ENCODE assay signal across 11 cellular contexts in the genomic region with DNA sequence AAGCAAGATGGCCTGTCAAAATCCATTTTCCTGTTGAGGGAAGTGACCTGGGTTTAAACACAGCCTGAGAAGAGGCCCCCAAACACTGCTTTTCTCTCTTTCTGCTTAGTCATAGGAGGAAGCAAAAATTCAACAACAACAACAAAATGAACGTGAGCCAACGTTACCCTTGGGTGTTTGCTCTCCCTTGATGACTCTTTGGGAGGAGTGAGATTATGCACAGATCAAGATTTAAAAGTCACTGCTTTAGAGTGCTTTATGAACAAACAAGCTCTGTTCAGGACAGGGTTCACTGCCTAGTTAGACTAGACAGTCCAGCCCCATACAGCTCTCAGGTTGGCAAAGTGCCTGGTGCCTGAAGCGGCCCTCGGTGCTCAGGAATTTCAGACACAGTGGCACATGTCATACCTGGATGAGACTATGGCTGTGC. TPM values are rescaled to one million over a fixed set of nuclear protein-coding genes. Genes with fewer than 3 reads are reported as not detected.
A peak's percentile ranks its signal among the peaks of the same experiment; 100 is the strongest.
DNase-seq lines count a peak whose midpoint lies in the region; ATAC-seq, FAIRE-seq and TF ChIP-seq lines count a peak whose summit lies in the region.
"Had no signal": no experiment of that assay in that cellular context is flagged by ENCODE, and none has a peak within 500 bp of the region (broad histone marks: within the 10 kb centered on the region; RNA-seq: fewer than 3 reads in every experiment).

No MANE protein-coding gene starts in this region.

- H3K4me1 Mint-ChIP-seq in activated T-cell treated with anti-CD3 and anti-CD28 coated beads, Interleukin-2, amount 50 U/mL, for 24 hours (ENCODE audit: low read depth) = peaks cover 8% of the 10 kb centered on the region
- H3K4me1 Mint-ChIP-seq in activated CD8-positive, alpha-beta T cell treated with anti-CD3 and anti-CD28 coated beads for 36 hours (ENCODE audit: low read depth) = peaks cover 10% of the 10 kb centered on the region

- peak overlapping the region; percentile 31 for H3K27ac ChIP-seq in temporal lobe (ENCODE audit: low read depth, low read length)

- no peak overlapping the region for H3K4me3 Mint-ChIP-seq in activated T-cell treated with anti-CD3 and anti-CD28 coated beads, Interleukin-2, amount 50 U/mL, for 24 hours
- H3K4me3 Mint-ChIP-seq in activated CD8-positive, alpha-beta T cell treated with anti-CD3 and anti-CD28 coated beads for 36 hours = no peak overlapping the region

- no peak overlapping the region for H3K4me3 ChIP-seq in MG63

- H3K27ac Mint-ChIP-seq in activated T-cell treated with anti-CD3 and anti-CD28 coated beads, Interleukin-2, amount 50 U/mL, for 24 hours = peak overlapping the region; percentile 79
- peak overlapping the region; percentile 86 for H3K27ac Mint-ChIP-seq in activated CD8-positive, alpha-beta T cell treated with anti-CD3 and anti-CD28 coated beads for 36 hours

- intact Hi-C loops in activated CD8-positive, alpha-beta T cell treated with anti-CD3 and anti-CD28 coated beads for 36 hours (cut with micrococcal nuclease) = no loop called here
- intact Hi-C loops in left ventricle myocardium superior (cut with micrococcal nuclease) = no loop called here

- H3K9me3 Mint-ChIP-seq in activated T-cell treated with anti-CD3 and anti-CD28 coated beads, Interleukin-2, amount 50 U/mL, for 24 hours = no peaks in the 10 kb centered on the region
- no peaks in the 10 kb centered on the region for H3K9me3 Mint-ChIP-seq in activated CD8-positive, alpha-beta T cell treated with anti-CD3 and anti-CD28 coated beads for 36 hours

- POLR2A ChIA-PET in activated CD8-positive, alpha-beta T cell treated with anti-CD3 and anti-CD28 coated beads for 36 hours (lab: Charles Lee) = interaction anchor here (1.6 kb wide), 1 partner anchor 75 kb away, joined by 5 read pairs; a partner anchor contains a TSS

- CTCF ChIA-PET in activated CD8-positive, alpha-beta T cell treated with anti-CD3 and anti-CD28 coated beads for 36 hours (lab: Charles Lee) = interaction anchor here (0.7 to 2.8 kb wide), 4 partner anchors 8 to 75 kb away, joined by 3 to 9 read pairs (median 4); a partner anchor contains a TSS

- TF ChIP-seq POLR2A in GM12892 (IDR thresholded peaks at IDR 0.05; ENCODE audit: low read depth, low read length) = no peak

- no peaks in the 10 kb centered on the region for H3K9me3 ChIP-seq in MG63
- H3K9me3 ChIP-seq: SK-N-SH had no signal

- peak; percentile 13 for ATAC-seq in activated CD8-positive, alpha-beta T cell treated with anti-CD3 and anti-CD28 coated beads for 36 hours
- ATAC-seq in left ventricle myocardium superior = peak; percentile 61
- ATAC-seq in GM19397 (IDR thresholded peaks at IDR 0.05; ENCODE audit: unreplicated experiment) = no peak

- TF ChIP-seq CTCF in activated CD8-positive, alpha-beta T cell treated with anti-CD3 and anti-CD28 coated beads for 36 hours (IDR thresholded peaks at IDR 0.05) = no peak

- no peak for FAIRE-seq in GM12892 (lab: Jason Lieb, UNC)

- no peaks in the 10 kb centered on the region for H3K36me3 ChIP-seq in MG63

- H3K27me3 ChIP-seq in MG63 = no peaks in the 10 kb centered on the region

- DNase-seq in activated T-cell treated with anti-CD3 and anti-CD28 coated beads, Interleukin-2, amount 50 U/mL, for 24 hours = no peak
- no peak for DNase-seq in activated T-cell treated with anti-CD3 and anti-CD28 coated beads for 4 hours
- DNase-seq in activated CD8-positive, alpha-beta T cell treated with anti-CD3 and anti-CD28 coated beads for 36 hours = no peak
- no peak for DNase-seq in left ventricle myocardium superior
- no peak for DNase-seq in GM12892 (ENCODE audit: insufficient read length)
- DNase-seq in MG63 = no peak
- DNase-seq: aorta, NCI-H1105, SK-N-SH had no signal

- peaks cover 84% of the 10 kb centered on the region for H3K36me3 Mint-ChIP-seq in activated T-cell treated with anti-CD3 and anti-CD28 coated beads, Interleukin-2, amount 50 U/mL, for 24 hours (ENCODE audit: low read depth)
- H3K36me3 Mint-ChIP-seq in activated CD8-positive, alpha-beta T cell treated with anti-CD3 and anti-CD28 coated beads for 36 hours (ENCODE audit: low read depth) = peaks cover 21% of the 10 kb centered on the region

- H3K27me3 Mint-ChIP-seq in activated T-cell treated with anti-CD3 and anti-CD28 coated beads, Interleukin-2, amount 50 U/mL, for 24 hours = no peaks in the 10 kb centered on the region
- H3K27me3 Mint-ChIP-seq in activated CD8-positive, alpha-beta T cell treated with anti-CD3 and anti-CD28 coated beads for 36 hours = no peaks in the 10 kb centered on the region

RNA-seq across cellular contexts. Expression of a gene that starts 38.9 kb away (rescaled TPM):
- 10 to 100 TPM; 28.6 to 32.2 TPM for total RNA-seq in activated CD8-positive, alpha-beta T cell treated with anti-CD3 and anti-CD28 coated beads for 36 hours
- 10.8 TPM for total RNA-seq in left ventricle myocardium superior
- total RNA-seq in temporal lobe = 30.0 TPM
- 24.6 TPM for polyA plus RNA-seq in GM12892 (2012; ENCODE audit: missing spikeins)
- total RNA-seq in MG63 (2014; rRNA removed; shearing (Covaris generic); ENCODE audit: low replicate concordance) = 1.3 and 2.1 TPM in 2 replicates

RNA-seq across cellular contexts. Expression of a gene that starts 45.1 kb away (rescaled TPM):
- not detected for total RNA-seq in activated CD8-positive, alpha-beta T cell treated with anti-CD3 and anti-CD28 coated beads for 36 hours
- total RNA-seq in left ventricle myocardium superior (not detected), temporal lobe (0.49 TPM)
- not detected for polyA plus RNA-seq in GM12892 (2012; ENCODE audit: missing spikeins)
- total RNA-seq in MG63 (2014; rRNA removed; shearing (Covaris generic); ENCODE audit: low replicate concordance) = not detected in 2 replicates
- polyA plus RNA-seq: aorta, SK-N-SH had no signal
